ENCODE assay signal across 29 cellular contexts in the genomic region with DNA sequence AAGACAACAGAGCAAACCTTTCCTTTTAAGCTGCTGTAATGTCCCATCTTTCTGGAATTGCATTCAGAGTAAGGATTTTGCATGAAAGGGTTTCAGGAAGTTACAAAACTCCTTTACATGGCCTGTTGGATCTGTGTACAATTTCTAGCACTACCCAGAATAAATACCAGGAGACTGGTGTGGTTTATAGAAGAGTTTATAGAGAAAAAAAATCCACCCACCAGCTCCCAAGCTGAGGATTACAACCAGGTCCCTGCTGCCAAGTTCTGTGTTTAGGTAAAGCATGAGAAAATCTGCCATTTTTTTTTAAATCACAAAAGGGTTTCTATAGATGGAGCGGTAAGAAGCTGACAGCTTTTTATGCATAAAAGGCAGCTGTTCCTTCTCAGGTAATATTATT.
DNase-seq lines count a peak whose midpoint lies in the region; ATAC-seq and TF ChIP-seq lines count a peak whose summit lies in the region.
"Had no signal": no experiment of that assay in that cellular context is flagged by ENCODE, and none has a peak within 500 bp of the region (broad histone marks: within the 10 kb centered on the region; RNA-seq: fewer than 3 reads in every experiment).

No MANE protein-coding gene starts in this region.

- H3K27ac ChIP-seq in mammary epithelial cell (ENCODE audit: insufficient read depth, low read depth, low read length), result no peak overlapping the region
- peak overlapping the region; percentile 58 to 78 (median 64) for H3K27ac ChIP-seq in gastrocnemius medialis
- H3K27ac ChIP-seq in transverse colon, result peak overlapping the region; percentile 4 to 65 (median 53)
- H3K27ac ChIP-seq: HL-60 had no signal

- no peaks in the 10 kb centered on the region for H3K27me3 ChIP-seq in mammary epithelial cell (ENCODE audit: insufficient read depth, low read length)
- H3K27me3 ChIP-seq in gastrocnemius medialis, result no peaks in the 10 kb centered on the region
- no peaks in the 10 kb centered on the region for H3K27me3 ChIP-seq in transverse colon
- H3K27me3 ChIP-seq: gastroesophageal sphincter, tibial nerve had no signal

- peaks cover 17% of the 10 kb centered on the region for H3K9me3 Mint-ChIP-seq in MCF 10A (ENCODE audit: unreplicated experiment)
- H3K9me3 Mint-ChIP-seq: CD4-positive, alpha-beta T cell; central memory CD8-positive, alpha-beta T cell had no signal

- H3K4me1 Mint-ChIP-seq in MCF 10A (ENCODE audit: insufficient read depth, unreplicated experiment), result peaks cover 40% of the 10 kb centered on the region
- H3K4me1 Mint-ChIP-seq: activated B cell treated with CpG ODN at 0.5 μM for 24 hours; central memory CD8-positive, alpha-beta T cell; H9; stimulated activated memory B cell treated with anti-CD40 and anti-IgM and Interleukin-4, amounts not matched to agents 10 μg/mL and 1 μg/mL and 100 μg/mL, for 72 hours had no signal

- POLR2A ChIA-PET in MCF 10A (lab: Yijun Ruan, JAX), result interaction anchor here (0.6 to 1.3 kb wide), 3 partner anchors 56 to 104 kb away, joined by 3 read pairs; no protein-coding TSS in a partner anchor

- TF ChIP-seq EP300 in transverse colon (IDR thresholded peaks at IDR 0.05; ENCODE audit: low read depth), result no peak

- dilution Hi-C loops in mammary epithelial cell (cut with HindIII; ENCODE audit: low sequenced_read_pairs), result no loop called here

- no peak overlapping the region for H3K4me3 ChIP-seq in mammary epithelial cell (replicated peaks in 1 of 3; ENCODE audit: insufficient read depth in 1 of 3, low read depth in 2 of 3, low read length in 3 of 3)
- H3K4me3 ChIP-seq in fibroblast of pulmonary artery (replicated peaks; ENCODE audit: low read depth, low read length), result no peak overlapping the region
- H3K4me3 ChIP-seq in gastrocnemius medialis, result no peak overlapping the region
- H3K4me3 ChIP-seq in transverse colon, result no peak overlapping the region
- H3K4me3 ChIP-seq: gastroesophageal sphincter, psoas muscle, tibial nerve had no signal

- no peaks in the 10 kb centered on the region for H3K27me3 Mint-ChIP-seq in MCF 10A (ENCODE audit: insufficient read depth, unreplicated experiment)
- H3K27me3 Mint-ChIP-seq: activated B cell treated with CpG ODN at 0.5 μM for 24 hours; stimulated activated memory B cell treated with anti-CD40 and anti-IgM and Interleukin-4, amounts not matched to agents 10 μg/mL and 1 μg/mL and 100 μg/mL, for 72 hours had no signal

- H3K79me2 ChIP-seq in mammary epithelial cell (ENCODE audit: insufficient read depth, low read length), result no peaks in the 10 kb centered on the region

- H3K27ac Mint-ChIP-seq in MCF 10A (ENCODE audit: low read depth, unreplicated experiment), result peak overlapping the region; percentile 35
- H3K27ac Mint-ChIP-seq: activated B cell treated with CpG ODN at 0.5 μM for 24 hours; CD4-positive, alpha-beta T cell; H9; stimulated activated memory B cell treated with anti-CD40 and anti-IgM and Interleukin-4, amounts not matched to agents 10 μg/mL and 1 μg/mL and 100 μg/mL, for 72 hours had no signal

- H2AFZ ChIP-seq in mammary epithelial cell (ENCODE audit: low read depth, low read length), result no peak overlapping the region

- BruUV-seq in MCF 10A (replicated peaks; lab: Mats Ljungman, UMichigan) (no TSS peak), mammary epithelial cell (replicated peaks; lab: Mats Ljungman, UMichigan) (no TSS peak)

- no peak overlapping the region for H3K4me3 Mint-ChIP-seq in MCF 10A (ENCODE audit: unreplicated experiment)
- H3K4me3 Mint-ChIP-seq: activated B cell treated with CpG ODN at 0.5 μM for 24 hours; CD4-positive, alpha-beta T cell; central memory CD8-positive, alpha-beta T cell; H9; stimulated activated memory B cell treated with anti-CD40 and anti-IgM and Interleukin-4, amounts not matched to agents 10 μg/mL and 1 μg/mL and 100 μg/mL, for 72 hours had no signal

- no peaks in the 10 kb centered on the region for H3K36me3 Mint-ChIP-seq in MCF 10A (ENCODE audit: insufficient read depth, unreplicated experiment)
- H3K36me3 Mint-ChIP-seq: stimulated activated memory B cell treated with anti-CD40 and anti-IgM and Interleukin-4, amounts not matched to agents 10 μg/mL and 1 μg/mL and 100 μg/mL, for 72 hours had no signal

- H3K9ac ChIP-seq in mammary epithelial cell (ENCODE audit: insufficient read depth, low read length), result no peak overlapping the region

- ATAC-seq in gastrocnemius medialis (no peak), HG03571 (IDR thresholded peaks at IDR 0.05; ENCODE audit: unreplicated experiment) (no peak), HG02981 (IDR thresholded peaks at IDR 0.05; ENCODE audit: unreplicated experiment) (no peak)
- ATAC-seq: gastroesophageal sphincter; HepG2; stimulated activated memory B cell treated with anti-CD40 and anti-IgM and Interleukin-4, amounts not matched to agents 10 μg/mL and 1 μg/mL and 100 μg/mL, for 72 hours had no signal

- H3K4me1 ChIP-seq in mammary epithelial cell (ENCODE audit: insufficient read depth, low read length), result peaks cover 24% of the 10 kb centered on the region
- no peaks in the 10 kb centered on the region for H3K4me1 ChIP-seq in gastrocnemius medialis
- H3K4me1 ChIP-seq in transverse colon, result peaks cover 0 to 5% (median 0%) of the 10 kb centered on the region in 4 donors
- H3K4me1 ChIP-seq: psoas muscle had no signal

- intact Hi-C loops in MCF 10A (cut with micrococcal nuclease), result no loop called here
- intact Hi-C loops in mammary epithelial cell (cut with micrococcal nuclease), result no loop called here
- intact Hi-C loops in gastrocnemius medialis (cut with DNase I; ENCODE audit: low total_unique reads), result no loop called here
- intact Hi-C loops in transverse colon (cut with DNase I; ENCODE audit: low total_unique reads), result no loop called here

- WGBS in mammary epithelial cell (ENCODE audit: low coverage, missing lambda C conversion rate), result 94% methylated on average over 1 of the region's 1 CpG
- WGBS in transverse colon (ENCODE audit: low coverage in 1 of 2), 2 donors, result 75 to 80% methylated on average over 1 of the region's 1 CpG

- H3K4me2 ChIP-seq in mammary epithelial cell (ENCODE audit: insufficient read depth, low read depth, low read length), result no peak overlapping the region

- H3K9me3 ChIP-seq in mammary epithelial cell (replicated peaks; ENCODE audit: insufficient read depth, low read length) (peaks cover 4% of the 10 kb centered on the region), gastrocnemius medialis (no peaks in the 10 kb centered on the region), transverse colon (no peaks in the 10 kb centered on the region)
- H3K9me3 ChIP-seq: gastroesophageal sphincter, psoas muscle had no signal

- CTCF ChIA-PET in MCF 10A (lab: Yijun Ruan, JAX), result interaction anchor here (0.6 kb wide), 1 partner anchor 656 kb away, joined by 3 read pairs; no protein-coding TSS in a partner anchor
- CTCF ChIA-PET in mammary epithelial cell (lab: Charles Lee; ENCODE audit: low non-redundant PET), result no interaction called here

- TF ChIP-seq POLR2A in gastrocnemius medialis (IDR thresholded peaks at IDR 0.05), result no peak
- TF ChIP-seq POLR2A in transverse colon (IDR thresholded peaks at IDR 0.05), result no peak

- DNase-seq in MCF 10A (ENCODE audit: unreplicated experiment) (no peak), mammary epithelial cell (no peak), fibroblast of pulmonary artery (ENCODE audit: low read depth) (peak; percentile 25), gastrocnemius medialis (no peak), transverse colon (no peak), retina (no peak)
- DNase-seq: 8988T; activated B cell treated with CpG ODN at 0.5 μM for 24 hours; activated CD4-positive, alpha-beta T cell treated with anti-CD3 and anti-CD28 coated beads, Interleukin-2, amount 50 U/mL, for 4 hours; activated CD8-positive, alpha-beta memory T cell treated with anti-CD3 and anti-CD28 coated beads, Interleukin-2, amount 50 U/mL, for 4 hours; activated naive CD4-positive, alpha-beta T cell treated with anti-CD3 and anti-CD28 coated beads, Interleukin-2, amount 50 U/mL, for 16 hours; aorta; CD4-positive, alpha-beta T cell; H9; kidney; NCI-H1092; NCI-H2029; OCI-M1; psoas muscle; stimulated activated CD4-positive, alpha-beta T cell treated with anti-CD3 and anti-CD28 coated beads, Interleukin-2, amount 100 ng/mL, for 48 hours; T-helper 9 cell had no signal

- in situ Hi-C loops in mammary epithelial cell (cut with MboI; ENCODE audit: low sequenced_read_pairs in 2 of 2), result no loop called here
- in situ Hi-C loops in gastrocnemius medialis (cut with MboI; ENCODE audit: low sequenced_read_pairs in 4 of 4), result no loop called here
- in situ Hi-C loops in transverse colon (cut with MboI; ENCODE audit: low pct_ligation_motif_present in 1 of 4, low pct_unique_long_range_greater_than_20kb in 1 of 4, low sequenced_read_pairs in 3 of 4), result no loop called here

- TF ChIP-seq CTCF in MCF 10A (IDR thresholded peaks at IDR 0.05; ENCODE audit: unreplicated experiment) (no peak), mammary epithelial cell (conservative IDR thresholded peaks at IDR 0.05 in 1 of 2, IDR thresholded peaks at IDR 0.05 in 1 of 2; ENCODE audit: extremely low read depth in 1 of 2, insufficient read depth in 1 of 2, low read depth in 1 of 2, low read length in 2 of 2) (no peak), fibroblast of pulmonary artery (IDR thresholded peaks at IDR 0.05; ENCODE audit: low read length, missing control alignments) (no peak), gastrocnemius medialis (IDR thresholded peaks at IDR 0.05 in 4 of 5, conservative IDR thresholded peaks at IDR 0.05 in 1 of 5) (no peak), transverse colon (IDR thresholded peaks at IDR 0.05) (no peak)

- no peaks in the 10 kb centered on the region for H4K20me1 ChIP-seq in mammary epithelial cell (ENCODE audit: insufficient read depth, low read length)

- H3K36me3 ChIP-seq in mammary epithelial cell (ENCODE audit: insufficient read depth, low read length) (no peaks in the 10 kb centered on the region), gastrocnemius medialis (no peaks in the 10 kb centered on the region), transverse colon (no peaks in the 10 kb centered on the region)
- H3K36me3 ChIP-seq: gastroesophageal sphincter, tibial nerve had no signal
